In genomic region chr2:240250150-240250984, GRCh38 we compare ENCODE assay signal across 11 cellular contexts.
DNase-seq lines count a peak whose midpoint lies in the region; ATAC-seq and TF ChIP-seq lines count a peak whose summit lies in the region.
"Had no signal": no experiment of that assay in that cellular context is flagged by ENCODE, and none has a peak within 500 bp of the region (broad histone marks: within the 10 kb centered on the region; RNA-seq: fewer than 3 reads in every experiment).

No MANE protein-coding gene starts in this region.

- no peaks in the 10 kb centered on the region for H3K9me3 ChIP-seq in upper lobe of left lung

- H3K4me3 Mint-ChIP-seq in activated naive CD8-positive, alpha-beta T cell treated with anti-CD3 and anti-CD28 coated beads, Interleukin-2, amount 10 ng/mL, durations not matched to agents 7 days and 5 days, result no peak overlapping the region
- H3K4me3 Mint-ChIP-seq in activated naive CD8-positive, alpha-beta T cell treated with anti-CD3 and anti-CD28 coated beads, Interleukin-2, amount 50 U/mL, for 24 hours, result no peak overlapping the region
- H3K4me3 Mint-ChIP-seq in neural crest cell, result peak overlapping the region; percentile 62
- H3K4me3 Mint-ChIP-seq: T-cell had no signal

- no peaks in the 10 kb centered on the region for H3K36me3 Mint-ChIP-seq in activated naive CD8-positive, alpha-beta T cell treated with anti-CD3 and anti-CD28 coated beads, Interleukin-2, amount 10 ng/mL, durations not matched to agents 7 days and 5 days
- no peaks in the 10 kb centered on the region for H3K36me3 Mint-ChIP-seq in activated naive CD8-positive, alpha-beta T cell treated with anti-CD3 and anti-CD28 coated beads, Interleukin-2, amount 50 U/mL, for 24 hours (ENCODE audit: low read depth)
- H3K36me3 Mint-ChIP-seq in neural crest cell (ENCODE audit: low read depth), result no peaks in the 10 kb centered on the region

- H3K27ac Mint-ChIP-seq in activated naive CD8-positive, alpha-beta T cell treated with anti-CD3 and anti-CD28 coated beads, Interleukin-2, amount 10 ng/mL, durations not matched to agents 7 days and 5 days, result no peak overlapping the region
- H3K27ac Mint-ChIP-seq in activated naive CD8-positive, alpha-beta T cell treated with anti-CD3 and anti-CD28 coated beads, Interleukin-2, amount 50 U/mL, for 24 hours, result no peak overlapping the region
- H3K27ac Mint-ChIP-seq in neural crest cell (ENCODE audit: unreplicated experiment), result peak overlapping the region; percentile 43
- H3K27ac Mint-ChIP-seq: T-cell had no signal

- POLR2A ChIA-PET in activated naive CD8-positive, alpha-beta T cell treated with anti-CD3 and anti-CD28 coated beads, Interleukin-2, amount 10 ng/mL, durations not matched to agents 7 days and 5 days (lab: Charles Lee), result no interaction called here

- H3K27me3 Mint-ChIP-seq in activated naive CD8-positive, alpha-beta T cell treated with anti-CD3 and anti-CD28 coated beads, Interleukin-2, amount 10 ng/mL, durations not matched to agents 7 days and 5 days, result no peaks in the 10 kb centered on the region
- peaks cover 9% of the 10 kb centered on the region for H3K27me3 Mint-ChIP-seq in activated naive CD8-positive, alpha-beta T cell treated with anti-CD3 and anti-CD28 coated beads, Interleukin-2, amount 50 U/mL, for 24 hours
- no peaks in the 10 kb centered on the region for H3K27me3 Mint-ChIP-seq in neural crest cell (ENCODE audit: low read depth)

- no peaks in the 10 kb centered on the region for H3K36me3 ChIP-seq in upper lobe of left lung
- H3K36me3 ChIP-seq: cardiac muscle cell had no signal

- peak overlapping the region; percentile 62 to 83 (median 76) for H3K27ac ChIP-seq in upper lobe of left lung
- H3K27ac ChIP-seq: cardiac muscle cell had no signal

- no peak overlapping the region for H3K4me3 ChIP-seq in upper lobe of left lung
- H3K4me3 ChIP-seq: cardiac muscle cell had no signal

- peaks cover 11 to 21% (median 19%) of the 10 kb centered on the region in 4 donors for H3K4me1 ChIP-seq in upper lobe of left lung

- H3K27me3 ChIP-seq in upper lobe of left lung, result no peaks in the 10 kb centered on the region
- H3K27me3 ChIP-seq: cardiac muscle cell had no signal

- no peak for ATAC-seq in activated naive CD8-positive, alpha-beta T cell treated with anti-CD3 and anti-CD28 coated beads, Interleukin-2, amount 10 ng/mL, durations not matched to agents 7 days and 5 days (ENCODE audit: low read depth)
- no peak for ATAC-seq in activated naive CD8-positive, alpha-beta T cell treated with anti-CD3 and anti-CD28 coated beads, Interleukin-2, amount 50 U/mL, for 24 hours
- ATAC-seq in upper lobe of left lung (ENCODE audit: low FRiP score in 2 of 2), result no peak
- ATAC-seq: T-cell had no signal

- no peak for TF ChIP-seq POLR2A in upper lobe of left lung (IDR thresholded peaks at IDR 0.05)

- peak; percentile 20 for DNase-seq in activated naive CD8-positive, alpha-beta T cell treated with anti-CD3 and anti-CD28 coated beads, Interleukin-2, amount 10 ng/mL, durations not matched to agents 7 days and 5 days
- DNase-seq in activated naive CD8-positive, alpha-beta T cell treated with anti-CD3 and anti-CD28 coated beads, Interleukin-2, amount 50 U/mL, for 24 hours, result no peak
- peak; percentile 53 for DNase-seq in ecto neural progenitor cell (ENCODE audit: low spot score)
- peak; percentile 1 for DNase-seq in neural crest cell (ENCODE audit: low read depth, low spot score)
- no peak for DNase-seq in upper lobe of left lung
- DNase-seq in NCI-H1436 treated with DMSO at 0.1 percent for 48 hours (lab: John Stamatoyannopoulos, UW), result no peak
- DNase-seq in A172 (ENCODE audit: low spot score), result no peak
- no peak for DNase-seq in CD1c-positive myeloid dendritic cell (ENCODE audit: extremely low spot score)
- DNase-seq: NCI-H69 had no signal

- WGBS in upper lobe of left lung, 2 donors, result 86 to 87% methylated on average over 9 to 14 of the region's 14 CpGs

- H3K4me1 Mint-ChIP-seq in activated naive CD8-positive, alpha-beta T cell treated with anti-CD3 and anti-CD28 coated beads, Interleukin-2, amount 10 ng/mL, durations not matched to agents 7 days and 5 days, result no peaks in the 10 kb centered on the region
- no peaks in the 10 kb centered on the region for H3K4me1 Mint-ChIP-seq in activated naive CD8-positive, alpha-beta T cell treated with anti-CD3 and anti-CD28 coated beads, Interleukin-2, amount 50 U/mL, for 24 hours
- H3K4me1 Mint-ChIP-seq in neural crest cell, result peaks cover 37% of the 10 kb centered on the region
- H3K4me1 Mint-ChIP-seq: T-cell had no signal

- no peak for TF ChIP-seq EP300 in upper lobe of left lung (IDR thresholded peaks at IDR 0.05)

- H3K9me3 Mint-ChIP-seq in activated naive CD8-positive, alpha-beta T cell treated with anti-CD3 and anti-CD28 coated beads, Interleukin-2, amount 10 ng/mL, durations not matched to agents 7 days and 5 days, result no peaks in the 10 kb centered on the region
- H3K9me3 Mint-ChIP-seq in activated naive CD8-positive, alpha-beta T cell treated with anti-CD3 and anti-CD28 coated beads, Interleukin-2, amount 50 U/mL, for 24 hours, result no peaks in the 10 kb centered on the region
- H3K9me3 Mint-ChIP-seq in neural crest cell, result no peaks in the 10 kb centered on the region
- H3K9me3 Mint-ChIP-seq: T-cell had no signal

- TF ChIP-seq CTCF in neural crest cell (conservative IDR thresholded peaks at IDR 0.05), result no peak
- no peak for TF ChIP-seq CTCF in upper lobe of left lung (IDR thresholded peaks at IDR 0.05)

Comparison
In these comparisons a context has a peak if more than half of its experiments do, and no peak if none do; other contexts are left out.
1. DNase-seq: peak in activated naive CD8-positive, alpha-beta T cell treated with anti-CD3 and anti-CD28 coated beads, Interleukin-2, amount 10 ng/mL, durations not matched to agents 7 days and 5 days (single experiment), ecto neural progenitor cell (single experiment) and neural crest cell (single experiment); none in activated naive CD8-positive, alpha-beta T cell treated with anti-CD3 and anti-CD28 coated beads, Interleukin-2, amount 50 U/mL, for 24 hours (single experiment), upper lobe of left lung (0 of 2), NCI-H1436 treated with DMSO at 0.1 percent for 48 hours (single experiment), A172 (single experiment) and CD1c-positive myeloid dendritic cell (single experiment).